In genomic region chr9:100427366-100428263, GRCh38 we compare ENCODE assay signal across 8 cellular contexts. TPM values are rescaled to one million over a fixed set of nuclear protein-coding genes. Genes with fewer than 3 reads are reported as not detected.
DNase-seq lines count a peak whose midpoint lies in the region; ATAC-seq and TF ChIP-seq lines count a peak whose summit lies in the region.

No MANE protein-coding gene starts in this region.

- no peaks in the 10 kb centered on the region for H3K9me3 Mint-ChIP-seq in activated naive CD8-positive, alpha-beta T cell (ENCODE audit: low read depth)
- H3K9me3 Mint-ChIP-seq in glutamatergic neuron (ENCODE audit: unreplicated experiment), result peaks cover 15% of the 10 kb centered on the region

- no peaks in the 10 kb centered on the region for H3K36me3 ChIP-seq in neutrophil

- peak overlapping the region; percentile 77 for H3K4me3 Mint-ChIP-seq in activated naive CD8-positive, alpha-beta T cell
- H3K4me3 Mint-ChIP-seq in glutamatergic neuron (ENCODE audit: unreplicated experiment), result peak overlapping the region; percentile 88

- DNase-seq in ACHN (peak; percentile 66), NCI-H69 (lab: John Stamatoyannopoulos, UW) (peak; percentile 87), glutamatergic neuron (peak; percentile 70), SIG-M5 treated with dmso at 0.1 percent for 504 hours (lab: John Stamatoyannopoulos, UW; ENCODE audit: unreplicated experiment) (no peak)

- ATAC-seq in GM18867 (IDR thresholded peaks at IDR 0.05; ENCODE audit: unreplicated experiment) (peak; percentile 61), HG03097 (IDR thresholded peaks at IDR 0.05; ENCODE audit: low FRiP score, unreplicated experiment) (peak; percentile 45)

- H3K9me3 ChIP-seq in neutrophil, result no peaks in the 10 kb centered on the region

- peak overlapping the region; percentile 60 to 68 for H3K4me3 ChIP-seq in neutrophil (ENCODE audit: low read depth in 1 of 2, low read length in 1 of 2)

- peaks cover 12 to 15% of the 10 kb centered on the region in 2 experiments for H3K4me1 ChIP-seq in neutrophil (ENCODE audit: control insufficient read depth in 1 of 2, insufficient read depth in 1 of 2, low read depth in 1 of 2, low read length in 1 of 2)

- H3K27ac ChIP-seq in neutrophil, result no peak overlapping the region

- TF ChIP-seq CTCF in glutamatergic neuron (IDR thresholded peaks at IDR 0.05; ENCODE audit: partially characterized antibody, unreplicated experiment) (no peak), neutrophil (IDR thresholded peaks at IDR 0.05) (no peak)

- peaks cover 40% of the 10 kb centered on the region for H3K4me1 Mint-ChIP-seq in activated naive CD8-positive, alpha-beta T cell (ENCODE audit: low read depth)
- H3K4me1 Mint-ChIP-seq in glutamatergic neuron (ENCODE audit: low read depth, unreplicated experiment), result peaks cover 24% of the 10 kb centered on the region

- H3K27me3 ChIP-seq in neutrophil, result peaks cover 24% of the 10 kb centered on the region

- no peaks in the 10 kb centered on the region for H3K27me3 Mint-ChIP-seq in activated naive CD8-positive, alpha-beta T cell
- peaks cover 7% of the 10 kb centered on the region for H3K27me3 Mint-ChIP-seq in glutamatergic neuron (ENCODE audit: unreplicated experiment)

- in situ Hi-C loops in ACHN (cut with HindIII; ENCODE audit: low pct_ligation_motif_present, low pct_unique_long_range_greater_than_20kb, low sequenced_read_pairs), result no loop called here

- H3K27ac Mint-ChIP-seq in activated naive CD8-positive, alpha-beta T cell, result peak overlapping the region; percentile 46
- peak overlapping the region; percentile 86 for H3K27ac Mint-ChIP-seq in glutamatergic neuron (ENCODE audit: unreplicated experiment)

- no peaks in the 10 kb centered on the region for H3K36me3 Mint-ChIP-seq in activated naive CD8-positive, alpha-beta T cell
- H3K36me3 Mint-ChIP-seq in glutamatergic neuron (ENCODE audit: unreplicated experiment), result no peaks in the 10 kb centered on the region

RNA-seq across cellular contexts. Expression of gene MSANTD3, which starts 0.7 kb away (rescaled TPM):
- 49.3 TPM for total RNA-seq in glutamatergic neuron (ENCODE audit: unreplicated experiment)

RNA-seq across cellular contexts. Expression of gene TMEFF1, which starts 45.3 kb away (rescaled TPM):
- total RNA-seq in glutamatergic neuron (ENCODE audit: unreplicated experiment), result 171 TPM
